Comparison of ENCODE assay signal across 18 cellular contexts in the genomic region with DNA sequence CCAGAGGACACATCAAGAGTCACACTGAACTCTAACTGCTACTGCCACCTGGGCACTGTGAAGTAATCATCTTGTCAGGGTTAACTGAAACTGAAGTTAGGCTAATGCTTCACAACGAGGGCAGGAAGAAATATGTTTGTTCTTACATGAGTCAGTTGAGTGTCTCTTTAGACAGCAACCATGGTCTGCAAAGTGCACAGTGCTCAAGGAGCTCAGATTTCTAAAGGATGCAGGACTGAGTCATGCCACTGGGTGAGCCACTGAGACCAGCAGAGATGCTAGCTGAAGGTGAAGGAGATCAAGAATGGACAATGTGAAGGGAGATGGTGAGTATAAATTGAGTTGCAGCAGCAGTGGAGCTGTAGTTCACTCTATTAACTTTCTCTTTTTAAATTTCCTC.
DNase-seq lines count a peak whose midpoint lies in the region; ATAC-seq and TF ChIP-seq lines count a peak whose summit lies in the region.
"Had no signal": no experiment of that assay in that cellular context is flagged by ENCODE, and none has a peak within 500 bp of the region (broad histone marks: within the 10 kb centered on the region; RNA-seq: fewer than 3 reads in every experiment).

No MANE protein-coding gene starts in this region.

- H3K27me3 Mint-ChIP-seq in Caco-2 (ENCODE audit: insufficient read depth, unreplicated experiment): peaks cover 6% of the 10 kb centered on the region
- H3K27me3 Mint-ChIP-seq: dendritic cell treated with granulocyte-macrophage colony-stimulating factor and Interleukin-4, amounts not matched to agents 40 ng/mL and 50 ng/mL, for 4 days; stimulated activated memory B cell treated with anti-CD40 and anti-IgM and Interleukin-4, amounts not matched to agents 10 μg/mL and 1 μg/mL and 100 μg/mL, for 72 hours had no signal

- BruUV-seq in Caco-2 (replicated peaks; lab: Mats Ljungman, UMichigan): no TSS peak

- no peaks in the 10 kb centered on the region for H3K9me3 Mint-ChIP-seq in Caco-2 (ENCODE audit: unreplicated experiment)
- H3K9me3 Mint-ChIP-seq: activated naive CD8-positive, alpha-beta T cell treated with anti-CD3 and anti-CD28 coated beads, Interleukin-2, amount 10 ng/mL, durations not matched to agents 7 days and 5 days; stimulated activated memory B cell treated with anti-CD40 and anti-IgM and Interleukin-4, amounts not matched to agents 10 μg/mL and 1 μg/mL and 100 μg/mL, for 72 hours had no signal

- no peaks in the 10 kb centered on the region for H3K36me3 ChIP-seq in Caco-2 (ENCODE audit: control insufficient read depth, insufficient read depth, low read length)
- H3K36me3 ChIP-seq: BLaER1, gastrocnemius medialis had no signal

- DNase-seq in Caco-2: no peak
- peak; percentile 9 for DNase-seq in RWPE1 (ENCODE audit: low spot score)
- peak; percentile 71 to 73 for DNase-seq in foreskin keratinocyte
- DNase-seq in globus pallidus (ENCODE audit: low spot score): no peak
- no peak for DNase-seq in COLO829 (ENCODE audit: low spot score)
- DNase-seq in foreskin melanocyte: no peak
- DNase-seq: activated naive CD8-positive, alpha-beta T cell treated with anti-CD3 and anti-CD28 coated beads, Interleukin-2, amount 10 ng/mL, durations not matched to agents 7 days and 5 days; gastrocnemius medialis; naive thymus-derived CD8-positive, alpha-beta T cell; NCI-H1105 treated with DMSO at 0.1 percent for 48 hours; NCI-H510A treated with DMSO at 0.1 percent for 48 hours; stimulated activated CD4-positive, alpha-beta T cell treated with anti-CD3 and anti-CD28 coated beads, Interleukin-2, amount 100 ng/mL, for 48 hours had no signal

- H3K4me1 ChIP-seq in Caco-2: no peaks in the 10 kb centered on the region
- peaks cover 45% of the 10 kb centered on the region for H3K4me1 ChIP-seq in foreskin keratinocyte
- H3K4me1 ChIP-seq: BLaER1, gastrocnemius medialis had no signal

- H3K4me1 Mint-ChIP-seq in Caco-2 (ENCODE audit: low read depth, unreplicated experiment): peaks cover 9% of the 10 kb centered on the region
- H3K4me1 Mint-ChIP-seq: activated naive CD8-positive, alpha-beta T cell treated with anti-CD3 and anti-CD28 coated beads, Interleukin-2, amount 10 ng/mL, durations not matched to agents 7 days and 5 days; naive thymus-derived CD8-positive, alpha-beta T cell; stimulated activated memory B cell treated with anti-CD40 and anti-IgM and Interleukin-4, amounts not matched to agents 10 μg/mL and 1 μg/mL and 100 μg/mL, for 72 hours had no signal

- intact Hi-C loops in Caco-2 (cut with micrococcal nuclease; ENCODE audit: unreplicated experiment): no loop called here

- H3K4me3 ChIP-seq in Caco-2 (ENCODE audit: low read depth, low read length): no peak overlapping the region
- H3K4me3 ChIP-seq: BLaER1, gastrocnemius medialis had no signal

- POLR2A ChIA-PET in Caco-2 (lab: Charles Lee) (no interaction called here), RWPE1 (lab: Yijun Ruan, JAX; ENCODE audit: low non-redundant PET) (interaction anchor here (0.6 kb wide), 1 partner anchor 783 kb away, joined by 3 read pairs; no protein-coding TSS in a partner anchor)

- CTCF ChIA-PET in Caco-2 (lab: Charles Lee) (interaction anchor here (1.1 kb wide), 1 partner anchor 78 kb away, joined by 3 read pairs; no protein-coding TSS in a partner anchor), RWPE1 (lab: Yijun Ruan, JAX) (interaction anchor here (0.6 to 1.1 kb wide), 3 partner anchors 175 to 1057 kb away, joined by 3 to 4 read pairs (median 3); no protein-coding TSS in a partner anchor)

- H3K36me3 Mint-ChIP-seq in Caco-2 (ENCODE audit: insufficient read depth, unreplicated experiment): no peaks in the 10 kb centered on the region
- H3K36me3 Mint-ChIP-seq: activated naive CD8-positive, alpha-beta T cell treated with anti-CD3 and anti-CD28 coated beads, Interleukin-2, amount 10 ng/mL, durations not matched to agents 7 days and 5 days; naive thymus-derived CD8-positive, alpha-beta T cell; stimulated activated memory B cell treated with anti-CD40 and anti-IgM and Interleukin-4, amounts not matched to agents 10 μg/mL and 1 μg/mL and 100 μg/mL, for 72 hours had no signal

- ATAC-seq in GM19043 (IDR thresholded peaks at IDR 0.05; ENCODE audit: low read depth, unreplicated experiment) (peak; percentile 44), foreskin keratinocyte (peak; percentile 47), HG02798 (IDR thresholded peaks at IDR 0.05; ENCODE audit: poor library complexity, unreplicated experiment) (no peak)
- ATAC-seq: gastrocnemius medialis; naive thymus-derived CD8-positive, alpha-beta T cell; Right ventricle myocardium inferior; stimulated activated memory B cell treated with anti-CD40 and anti-IgM and Interleukin-4, amounts not matched to agents 10 μg/mL and 1 μg/mL and 100 μg/mL, for 72 hours had no signal

- H3K9me3 ChIP-seq in Caco-2: no peaks in the 10 kb centered on the region
- H3K9me3 ChIP-seq: BLaER1, gastrocnemius medialis had no signal

- H3K27ac Mint-ChIP-seq in Caco-2 (ENCODE audit: unreplicated experiment): no peak overlapping the region
- H3K27ac Mint-ChIP-seq: activated naive CD8-positive, alpha-beta T cell treated with anti-CD3 and anti-CD28 coated beads, Interleukin-2, amount 10 ng/mL, durations not matched to agents 7 days and 5 days; dendritic cell treated with granulocyte-macrophage colony-stimulating factor and Interleukin-4, amounts not matched to agents 40 ng/mL and 50 ng/mL, for 4 days; naive thymus-derived CD8-positive, alpha-beta T cell; stimulated activated memory B cell treated with anti-CD40 and anti-IgM and Interleukin-4, amounts not matched to agents 10 μg/mL and 1 μg/mL and 100 μg/mL, for 72 hours had no signal

- H3K27me3 ChIP-seq in Caco-2 (replicated peaks; ENCODE audit: control insufficient read depth, insufficient read depth, low read length): no peaks in the 10 kb centered on the region; the same call in 1 of the 2 replicates
- H3K27me3 ChIP-seq in foreskin keratinocyte: no peaks in the 10 kb centered on the region
- H3K27me3 ChIP-seq: BLaER1, gastrocnemius medialis had no signal

- H3K27ac ChIP-seq in RWPE1: no peak overlapping the region
- H3K27ac ChIP-seq in foreskin keratinocyte: peak overlapping the region; percentile 83
- H3K27ac ChIP-seq: BLaER1, gastrocnemius medialis had no signal

- peak; percentile 10 to 20 for TF ChIP-seq CTCF in Caco-2 (IDR thresholded peaks at IDR 0.05; ENCODE audit: insufficient read depth in 1 of 2, low read depth in 1 of 2, low read length in 1 of 2, severe bottlenecking in 1 of 2, unreplicated experiment in 1 of 2)
- TF ChIP-seq CTCF in RWPE1 (conservative IDR thresholded peaks at IDR 0.05; ENCODE audit: low read depth): no peak
- TF ChIP-seq CTCF in foreskin keratinocyte (conservative IDR thresholded peaks at IDR 0.05): peak; percentile 53

- H3K4me3 Mint-ChIP-seq in Caco-2 (ENCODE audit: unreplicated experiment): no peak overlapping the region
- H3K4me3 Mint-ChIP-seq: activated naive CD8-positive, alpha-beta T cell treated with anti-CD3 and anti-CD28 coated beads, Interleukin-2, amount 10 ng/mL, durations not matched to agents 7 days and 5 days; dendritic cell treated with granulocyte-macrophage colony-stimulating factor and Interleukin-4, amounts not matched to agents 40 ng/mL and 50 ng/mL, for 4 days; naive thymus-derived CD8-positive, alpha-beta T cell; stimulated activated memory B cell treated with anti-CD40 and anti-IgM and Interleukin-4, amounts not matched to agents 10 μg/mL and 1 μg/mL and 100 μg/mL, for 72 hours had no signal

Comparison
In these comparisons a context has a peak if more than half of its experiments do, and no peak if none do; other contexts are left out.
1. DNase-seq: peak in RWPE1 (single experiment) and foreskin keratinocyte (2 of 2); none in Caco-2 (0 of 2), globus pallidus (single experiment), COLO829 (single experiment) and foreskin melanocyte (single experiment).